2 cellular contexts compared by ENCODE assay signal in genomic region chr1:1410238-1410637, GRCh38.
TF ChIP-seq lines count a peak whose summit lies in the region.

No MANE protein-coding gene starts in this region.

TF ChIP-seq in HEK293, 187 proteins besides CTCF, POLR2A, EP300 and RAD21:
- TF ChIP-seq ZFP69B (tag by site-specific recombination; IDR thresholded peaks at IDR 0.05) = 0 out of 2 replicates have a peak, but pooled peaks have one; percentile 19

TF ChIP-seq in WTC11, 78 proteins besides CTCF, POLR2A, EP300 and RAD21:
- TF ChIP-seq USF2 (CRISPR knock-in tag; IDR thresholded peaks at IDR 0.05) = 0 out of 2 replicates have a peak, but pooled peaks have one; percentile 24
